7 cellular contexts compared by ENCODE assay signal in the genomic region with DNA sequence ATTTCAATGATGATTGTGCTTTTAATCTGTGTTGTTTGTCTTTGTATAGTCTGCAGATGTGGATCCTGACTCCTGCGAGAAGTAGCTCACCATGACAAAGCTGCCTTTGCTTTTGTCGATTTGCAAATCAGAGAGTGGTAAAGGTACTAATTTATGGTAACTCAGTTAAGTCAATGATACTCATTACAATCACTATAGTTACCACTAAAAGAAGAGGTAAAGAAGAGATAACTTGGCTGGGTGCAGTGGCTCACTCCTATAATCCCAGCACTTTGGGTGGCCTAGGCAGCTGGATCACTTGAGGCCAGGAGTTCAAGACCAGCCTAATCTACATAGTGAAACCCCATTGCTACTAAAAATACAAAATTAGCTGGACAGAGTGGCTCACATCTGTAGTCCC. TPM values are rescaled to one million over a fixed set of nuclear protein-coding genes. Genes with fewer than 3 reads are reported as not detected.
"Had no signal": no experiment of that assay in that cellular context is flagged by ENCODE, and none has a peak within 500 bp of the region (broad histone marks: within the 10 kb centered on the region; RNA-seq: fewer than 3 reads in every experiment).

No MANE protein-coding gene starts in this region.

RNA-seq across cellular contexts. Expression of a gene that starts 17.6 kb away (rescaled TPM):
- total RNA-seq: M059J, OCI-LY7, PC-9, Right ventricle myocardium inferior, RPMI7951, SJCRH30, SK-MEL-5 had no signal

RNA-seq across cellular contexts. Expression of a gene that starts 20.6 kb away (rescaled TPM):
- total RNA-seq: M059J, OCI-LY7, PC-9, Right ventricle myocardium inferior, RPMI7951, SJCRH30, SK-MEL-5 had no signal

RNA-seq across cellular contexts. Expression of a gene that starts 33.8 kb away (rescaled TPM):
- total RNA-seq: M059J, OCI-LY7, PC-9, Right ventricle myocardium inferior, RPMI7951, SJCRH30, SK-MEL-5 had no signal
